Comparison of ENCODE assay signal across 31 cellular contexts in genomic region chr10:543131-543530, GRCh38.
DNase-seq lines count a peak whose midpoint lies in the region; ATAC-seq and TF ChIP-seq lines count a peak whose summit lies in the region.
"Had no signal": no experiment of that assay in that cellular context is flagged by ENCODE, and none has a peak within 500 bp of the region (broad histone marks: within the 10 kb centered on the region; RNA-seq: fewer than 3 reads in every experiment).

No MANE protein-coding gene starts in this region.

- H3K27me3 ChIP-seq in SK-N-SH (ENCODE audit: insufficient read depth) (no peaks in the 10 kb centered on the region), OCI-LY1 (ENCODE audit: insufficient read depth, low read length) (no peaks in the 10 kb centered on the region), testis (no peaks in the 10 kb centered on the region)
- H3K27me3 ChIP-seq: BE2C, breast epithelium, gastroesophageal sphincter, hepatocyte, ovary, Peyer's patch, thyroid gland, vagina had no signal

- H4K20me1 ChIP-seq in SK-N-SH (ENCODE audit: insufficient read depth) (peaks cover 84% of the 10 kb centered on the region), OCI-LY1 (ENCODE audit: insufficient read depth, low read length) (no peaks in the 10 kb centered on the region)

- H3K4me2 ChIP-seq in SK-N-SH, result no peak overlapping the region
- peak overlapping the region; percentile 85; the same call in 1 of the 2 replicates for H3K4me2 ChIP-seq in OCI-LY1 (ENCODE audit: low read length)
- H3K4me2 ChIP-seq: hepatocyte had no signal

- H3K4me1 ChIP-seq in SK-N-SH (ENCODE audit: control insufficient read depth in 1 of 2, insufficient read depth in 2 of 2, low read depth in 1 of 2, low read length in 1 of 2), result peaks cover 13 to 27% of the 10 kb centered on the region in 2 experiments; a peak in 3 of 4 replicates
- H3K4me1 ChIP-seq in OCI-LY1 (ENCODE audit: insufficient read depth, low read length, severe bottlenecking), result peaks cover 88% of the 10 kb centered on the region
- peaks cover 5% of the 10 kb centered on the region for H3K4me1 ChIP-seq in testis
- H3K4me1 ChIP-seq: breast epithelium, Peyer's patch had no signal

- POLR2A ChIA-PET in SK-N-SH (lab: Yijun Ruan, JAX), result no interaction called here

- no peaks in the 10 kb centered on the region for H3K36me3 ChIP-seq in SK-N-SH (replicated peaks in 1 of 2; ENCODE audit: control insufficient read depth in 1 of 2, insufficient read depth in 2 of 2, low read length in 1 of 2)
- H3K36me3 ChIP-seq in OCI-LY1 (ENCODE audit: insufficient read depth, low read length), result peaks cover 25% of the 10 kb centered on the region
- H3K36me3 ChIP-seq in testis (ENCODE audit: low read depth, missing control alignments), result no peaks in the 10 kb centered on the region
- H3K36me3 ChIP-seq: BE2C, breast epithelium, gastroesophageal sphincter, ovary, Peyer's patch, thyroid gland, vagina, WERI-Rb-1 had no signal

- no peak for TF ChIP-seq POLR2A in testis (IDR thresholded peaks at IDR 0.05)

- ATAC-seq in SK-N-SH treated with all-trans-retinoic acid at 6 μM for 48 hours (no peak), GM18907 (IDR thresholded peaks at IDR 0.05; ENCODE audit: unreplicated experiment) (no peak)
- ATAC-seq: gastroesophageal sphincter, HCT116, HepG2, left cardiac atrium had no signal

- intact Hi-C loops in testis (cut with DNase I; ENCODE audit: low total_unique reads), result no loop called here

- no peaks in the 10 kb centered on the region for H3K9me3 ChIP-seq in SK-N-SH
- no peaks in the 10 kb centered on the region for H3K9me3 ChIP-seq in OCI-LY1 (ENCODE audit: low read length)
- no peaks in the 10 kb centered on the region for H3K9me3 ChIP-seq in testis
- H3K9me3 ChIP-seq: BE2C, breast epithelium, gastroesophageal sphincter, ovary, Peyer's patch, thyroid gland, vagina had no signal

- H3K4me3 ChIP-seq in SK-N-SH (ENCODE audit: low read depth in 2 of 2, low read length in 1 of 2) (no peak overlapping the region), OCI-LY1 (ENCODE audit: low read depth, low read length, poor library complexity, severe bottlenecking) (peak overlapping the region; percentile 7), testis (no peak overlapping the region)
- H3K4me3 ChIP-seq: breast epithelium, coronary artery, gastroesophageal sphincter, hepatocyte, ovary, Peyer's patch, thyroid gland, vagina had no signal

- H2AFZ ChIP-seq in SK-N-SH (ENCODE audit: low read depth) (no peak overlapping the region), OCI-LY1 (ENCODE audit: low read length) (no peak overlapping the region)
- H2AFZ ChIP-seq: hepatocyte had no signal

- no peak overlapping the region for H3K27ac ChIP-seq in SK-N-SH (ENCODE audit: low read depth in 2 of 2, low read length in 1 of 2)
- H3K27ac ChIP-seq in OCI-LY1 (ENCODE audit: low read depth, low read length, poor library complexity, severe bottlenecking), result peak overlapping the region; percentile 97
- no peak overlapping the region for H3K27ac ChIP-seq in testis
- H3K27ac ChIP-seq: breast epithelium, coronary artery, gastroesophageal sphincter, hepatocyte, ovary, Peyer's patch, thyroid gland, vagina, WERI-Rb-1 had no signal

- no peak for TF ChIP-seq RAD21 in SK-N-SH (IDR thresholded peaks at IDR 0.05; ENCODE audit: low read length)

- DNase-seq in SK-N-SH (peak; percentile 51), inferior parietal cortex (ENCODE audit: extremely low spot score) (peak; percentile 63), testis (no peak), hypothalamus (lab: John Stamatoyannopoulos, UW) (no peak), NCI-H2107 treated with DMSO at 0.1 percent for 48 hours (lab: John Stamatoyannopoulos, UW; ENCODE audit: unreplicated experiment) (no peak)
- DNase-seq: ACHN; activated CD4-positive, alpha-beta T cell treated with anti-CD3 and anti-CD28 coated beads for 48 hours; BE2C; DND-41; effector CD8-positive, alpha-beta T cell; left cardiac atrium; NCI-H1436 treated with DMSO at 0.1 percent for 48 hours; NCI-H526 treated with DMSO at 0.1 percent for 48 hours; ovary; Peyer's patch; SHP77; stimulated activated CD4-positive, alpha-beta T cell treated with anti-CD3 and anti-CD28 coated beads, Interleukin-1b, Interleukin-23, amount 100 ng/mL, for 48 hours; SW 1271; T1000; thyroid gland; WERI-Rb-1 had no signal

- TF ChIP-seq CTCF in SK-N-SH (IDR thresholded peaks at IDR 0.05) (no peak), OCI-LY1 (IDR thresholded peaks at IDR 0.05; ENCODE audit: low read length) (no peak), testis (IDR thresholded peaks at IDR 0.05) (no peak)

- H3K9ac ChIP-seq in SK-N-SH (no peak overlapping the region), OCI-LY1 (ENCODE audit: low read length) (peak overlapping the region; percentile 20; the same call in 1 of the 2 replicates)

- H3K79me2 ChIP-seq in SK-N-SH (ENCODE audit: insufficient read depth) (peaks cover 14% of the 10 kb centered on the region; the same call in 1 of the 2 replicates), OCI-LY1 (ENCODE audit: insufficient read depth, low read length) (peaks cover 43% of the 10 kb centered on the region)

- H3F3A ChIP-seq in SK-N-SH (replicated peaks; ENCODE audit: insufficient read depth) (peaks cover 6% of the 10 kb centered on the region), OCI-LY1 (ENCODE audit: insufficient read depth, low read length) (no peaks in the 10 kb centered on the region)

- WGBS in SK-N-SH (ENCODE audit: low lambda C conversion rate), result 90% methylated on average over 13 of the region's 13 CpGs
- 95 to 99% methylated on average over 13 of the region's 13 CpGs for WGBS in testis, 2 donors

- TF ChIP-seq EP300 in SK-N-SH (IDR thresholded peaks at IDR 0.05; ENCODE audit: borderline replicate concordance in 1 of 2, low read depth in 1 of 2, low read length in 1 of 2), result no peak

- CTCF ChIA-PET in SK-N-SH (lab: Yijun Ruan, JAX), result interaction anchor here (0.7 kb wide), 1 partner anchor 32 kb away, joined by 4 read pairs; no protein-coding TSS in a partner anchor

- no peaks in the 10 kb centered on the region for H3K9me2 ChIP-seq in SK-N-SH
- H3K9me2 ChIP-seq in OCI-LY1 (ENCODE audit: low read depth, low read length), result no peaks in the 10 kb centered on the region

TF ChIP-seq in SK-N-SH, 30 proteins besides CTCF, POLR2A, EP300 and RAD21:
- TF ChIP-seq TCF12 (IDR thresholded peaks at IDR 0.05), result no peak

TF ChIP-seq in SK-N-SH treated with all-trans-retinoic acid at 6 μM for 48 hours, 23 proteins besides CTCF, POLR2A, EP300 and RAD21 (continues in another document):
- TF ChIP-seq GLIS3 (CRISPR knock-in tag; IDR thresholded peaks at IDR 0.05) (no peak), ZFP3 (CRISPR knock-in tag; IDR thresholded peaks at IDR 0.05) (no peak), CREB5 (CRISPR knock-in tag; IDR thresholded peaks at IDR 0.05; ENCODE audit: low read depth) (no peak), BACH2 (CRISPR knock-in tag; IDR thresholded peaks at IDR 0.05; ENCODE audit: borderline replicate concordance) (no peak), CSDC2 (CRISPR knock-in tag; IDR thresholded peaks at IDR 0.05) (no peak), ARNTL (CRISPR knock-in tag; IDR thresholded peaks at IDR 0.05; ENCODE audit: borderline replicate concordance, low read depth) (no peak), TOX (CRISPR knock-in tag; IDR thresholded peaks at IDR 0.05; ENCODE audit: borderline replicate concordance) (no peak), SNAI2 (CRISPR knock-in tag; IDR thresholded peaks at IDR 0.05) (no peak), ZFP30 (CRISPR knock-in tag; IDR thresholded peaks at IDR 0.05) (no peak), PPARA (CRISPR knock-in tag; IDR thresholded peaks at IDR 0.05; ENCODE audit: borderline replicate concordance) (no peak), ISL1 (CRISPR knock-in tag; IDR thresholded peaks at IDR 0.05) (no peak)
- TF ChIP-seq, protein P1, sequence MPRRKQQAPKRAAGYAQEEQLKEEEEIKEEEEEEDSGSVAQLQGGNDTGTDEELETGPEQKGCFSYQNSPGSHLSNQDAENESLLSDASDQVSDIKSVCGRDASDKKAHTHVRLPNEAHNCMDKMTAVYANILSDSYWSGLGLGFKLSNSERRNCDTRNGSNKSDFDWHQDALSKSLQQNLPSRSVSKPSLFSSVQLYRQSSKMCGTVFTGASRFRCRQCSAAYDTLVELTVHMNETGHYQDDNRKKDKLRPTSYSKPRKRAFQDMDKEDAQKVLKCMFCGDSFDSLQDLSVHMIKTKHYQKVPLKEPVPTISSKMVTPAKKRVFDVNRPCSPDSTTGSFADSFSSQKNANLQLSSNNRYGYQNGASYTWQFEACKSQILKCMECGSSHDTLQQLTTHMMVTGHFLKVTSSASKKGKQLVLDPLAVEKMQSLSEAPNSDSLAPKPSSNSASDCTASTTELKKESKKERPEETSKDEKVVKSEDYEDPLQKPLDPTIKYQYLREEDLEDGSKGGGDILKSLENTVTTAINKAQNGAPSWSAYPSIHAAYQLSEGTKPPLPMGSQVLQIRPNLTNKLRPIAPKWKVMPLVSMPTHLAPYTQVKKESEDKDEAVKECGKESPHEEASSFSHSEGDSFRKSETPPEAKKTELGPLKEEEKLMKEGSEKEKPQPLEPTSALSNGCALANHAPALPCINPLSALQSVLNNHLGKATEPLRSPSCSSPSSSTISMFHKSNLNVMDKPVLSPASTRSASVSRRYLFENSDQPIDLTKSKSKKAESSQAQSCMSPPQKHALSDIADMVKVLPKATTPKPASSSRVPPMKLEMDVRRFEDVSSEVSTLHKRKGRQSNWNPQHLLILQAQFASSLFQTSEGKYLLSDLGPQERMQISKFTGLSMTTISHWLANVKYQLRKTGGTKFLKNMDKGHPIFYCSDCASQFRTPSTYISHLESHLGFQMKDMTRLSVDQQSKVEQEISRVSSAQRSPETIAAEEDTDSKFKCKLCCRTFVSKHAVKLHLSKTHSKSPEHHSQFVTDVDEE (CRISPR knock-in tag; IDR thresholded peaks at IDR 0.05), result no peak

Comparison
In these comparisons a context has a peak if more than half of its experiments do, and no peak if none do; other contexts are left out.
1. DNase-seq: peak in SK-N-SH (single experiment) and inferior parietal cortex (single experiment); none in testis (single experiment), hypothalamus (0 of 51) and NCI-H2107 treated with DMSO at 0.1 percent for 48 hours (single experiment).